In genomic region chr2:34096552-34097171, GRCh38 we compare ENCODE assay signal across 8 cellular contexts.
A peak's percentile ranks its signal among the peaks of the same experiment; 100 is the strongest.
DNase-seq lines count a peak whose midpoint lies in the region; ATAC-seq, FAIRE-seq and TF ChIP-seq lines count a peak whose summit lies in the region.

No MANE protein-coding gene starts in this region.

- H3K36me3 ChIP-seq in WERI-Rb-1, result no peaks in the 10 kb centered on the region

- H3K4me1 Mint-ChIP-seq in HFFc6 (ENCODE audit: low read depth), result no peaks in the 10 kb centered on the region
- H3K4me1 Mint-ChIP-seq in endothelial cell (ENCODE audit: unreplicated experiment), result peaks cover 7% of the 10 kb centered on the region
- H3K4me1 Mint-ChIP-seq in type B pancreatic cell (ENCODE audit: unreplicated experiment), result no peaks in the 10 kb centered on the region

- peak; percentile 80 to 89; a peak in 4 of 6 replicates for ATAC-seq in A549

- H3K9me3 ChIP-seq in A549 (no peaks in the 10 kb centered on the region), WERI-Rb-1 (ENCODE audit: severe bottlenecking) (no peaks in the 10 kb centered on the region)

- FAIRE-seq in A549 (lab: Jason Lieb, UNC), result peak; percentile 28

- TF ChIP-seq CTCF in A549 (IDR thresholded peaks at IDR 0.05), result peak; percentile 85
- peak; percentile 94 for TF ChIP-seq CTCF in HFFc6 (IDR thresholded peaks at IDR 0.05)
- TF ChIP-seq CTCF in WERI-Rb-1 (IDR thresholded peaks at IDR 0.05; ENCODE audit: low read depth, low read length), result peak; percentile 69
- peak; percentile 82 for TF ChIP-seq CTCF in endothelial cell (IDR thresholded peaks at IDR 0.05; ENCODE audit: unreplicated experiment)
- TF ChIP-seq CTCF in type B pancreatic cell (conservative IDR thresholded peaks at IDR 0.05), result peak; percentile 88

- H3K4me3 Mint-ChIP-seq in HFFc6 (no peak overlapping the region), endothelial cell (ENCODE audit: unreplicated experiment) (no peak overlapping the region), type B pancreatic cell (no peak overlapping the region)

- CTCF ChIA-PET in A549 (lab: Yijun Ruan, JAX), result interaction anchor here (0.6 to 1.2 kb wide), 8 partner anchors 9 to 1335 kb away, joined by 3 to 4 read pairs (median 3); no protein-coding TSS in a partner anchor

- 3% methylated on average over 3 of the region's 3 CpGs for WGBS in A549 (ENCODE audit: missing lambda C conversion rate)

- POLR2A ChIA-PET in A549 (lab: Yijun Ruan, JAX), result no interaction called here

- no peaks in the 10 kb centered on the region for H3K4me1 ChIP-seq in A549

- H3K9me3 Mint-ChIP-seq in HFFc6, result no peaks in the 10 kb centered on the region
- H3K9me3 Mint-ChIP-seq in endothelial cell (ENCODE audit: unreplicated experiment), result no peaks in the 10 kb centered on the region
- H3K9me3 Mint-ChIP-seq in type B pancreatic cell, result no peaks in the 10 kb centered on the region

- DNase-seq in A549 (ENCODE audit: low read depth in 1 of 2, low spot score in 1 of 2) (peak; percentile 19 to 65), GM04504 (ENCODE audit: low read depth) (peak; percentile 13), HFFc6 (peak; percentile 38), NCI-H1105 (lab: John Stamatoyannopoulos, UW) (peak; percentile 24), WERI-Rb-1 (peak; percentile 71), endothelial cell (ENCODE audit: low spot score) (peak; percentile 67), mucosa of gallbladder (ENCODE audit: low spot score) (peak; percentile 45), type B pancreatic cell (ENCODE audit: extremely low spot score, unreplicated experiment) (no peak)

- H3K36me3 Mint-ChIP-seq in HFFc6 (ENCODE audit: low read depth) (no peaks in the 10 kb centered on the region), endothelial cell (ENCODE audit: low read depth, unreplicated experiment) (no peaks in the 10 kb centered on the region), type B pancreatic cell (no peaks in the 10 kb centered on the region)

- no peak overlapping the region for H3K4me2 ChIP-seq in A549

- H3K4me3 ChIP-seq in A549 (no peak overlapping the region), WERI-Rb-1 (ENCODE audit: low read depth, low read length) (no peak overlapping the region)

- TF ChIP-seq RAD21 in A549 (conservative IDR thresholded peaks at IDR 0.05 in 1 of 2, IDR thresholded peaks at IDR 0.05 in 1 of 2), result peak; percentile 79 to 80

- H3K27me3 Mint-ChIP-seq in HFFc6 (ENCODE audit: insufficient read depth), result no peaks in the 10 kb centered on the region
- no peaks in the 10 kb centered on the region for H3K27me3 Mint-ChIP-seq in endothelial cell (ENCODE audit: unreplicated experiment)
- H3K27me3 Mint-ChIP-seq in type B pancreatic cell, result peaks cover 4% of the 10 kb centered on the region

- no peak for TF ChIP-seq POLR2A in A549 (IDR thresholded peaks at IDR 0.05; ENCODE audit: low read length)

- no peak overlapping the region for H3K27ac ChIP-seq in A549
- no peak overlapping the region for H3K27ac ChIP-seq in WERI-Rb-1

- no peaks in the 10 kb centered on the region for H3K27me3 ChIP-seq in WERI-Rb-1 (ENCODE audit: insufficient read depth, low read depth, severe bottlenecking)

- TF ChIP-seq EP300 in A549 (IDR thresholded peaks at IDR 0.05), result no peak

- H3K27ac Mint-ChIP-seq in HFFc6 (no peak overlapping the region), endothelial cell (ENCODE audit: unreplicated experiment) (no peak overlapping the region), type B pancreatic cell (no peak overlapping the region)

TF ChIP-seq in A549, 52 proteins besides CTCF, POLR2A, EP300 and RAD21:
- no peak for TF ChIP-seq KDM5A (IDR thresholded peaks at IDR 0.05)
- TF ChIP-seq CHD2 (IDR thresholded peaks at IDR 0.05; ENCODE audit: low read length, partially characterized antibody), result no peak
- TF ChIP-seq BCL3 (IDR thresholded peaks at IDR 0.05), result no peak
- no peak for TF ChIP-seq RCOR1 (IDR thresholded peaks at IDR 0.05; ENCODE audit: low read depth, low read length)
- peak; percentile 30 for TF ChIP-seq MAFK (IDR thresholded peaks at IDR 0.05; ENCODE audit: partially characterized antibody)
- no peak for TF ChIP-seq HOXB5 (CRISPR knock-in tag; IDR thresholded peaks at IDR 0.05)
- TF ChIP-seq JUNB (IDR thresholded peaks at IDR 0.05), result no peak
- TF ChIP-seq TFCP2L1 (CRISPR knock-in tag; IDR thresholded peaks at IDR 0.05), result no peak
- TF ChIP-seq FOSB (CRISPR knock-in tag; IDR thresholded peaks at IDR 0.05), result no peak
- no peak for TF ChIP-seq TP53 (CRISPR knock-in tag; IDR thresholded peaks at IDR 0.05)
- TF ChIP-seq, protein P1, sequence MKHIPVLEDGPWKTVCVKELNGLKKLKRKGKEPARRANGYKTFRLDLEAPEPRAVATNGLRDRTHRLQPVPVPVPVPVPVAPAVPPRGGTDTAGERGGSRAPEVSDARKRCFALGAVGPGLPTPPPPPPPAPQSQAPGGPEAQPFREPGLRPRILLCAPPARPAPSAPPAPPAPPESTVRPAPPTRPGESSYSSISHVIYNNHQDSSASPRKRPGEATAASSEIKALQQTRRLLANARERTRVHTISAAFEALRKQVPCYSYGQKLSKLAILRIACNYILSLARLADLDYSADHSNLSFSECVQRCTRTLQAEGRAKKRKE (CRISPR knock-in tag; IDR thresholded peaks at IDR 0.05; ENCODE audit: low read depth), result no peak
- TF ChIP-seq ZFP36 (IDR thresholded peaks at IDR 0.05; ENCODE audit: borderline replicate concordance, partially characterized antibody), result no peak
- TF ChIP-seq SMC3 (IDR thresholded peaks at IDR 0.05), result peak; percentile 69
